In genomic region chr11:78031629-78032028, GRCh38 we compare ENCODE assay signal across 13 cellular contexts. TPM values are rescaled to one million over a fixed set of nuclear protein-coding genes. Genes with fewer than 3 reads are reported as not detected.
DNase-seq lines count a peak whose midpoint lies in the region; ATAC-seq and TF ChIP-seq lines count a peak whose summit lies in the region.
"Had no signal": no experiment of that assay in that cellular context is flagged by ENCODE, and none has a peak within 500 bp of the region (broad histone marks: within the 10 kb centered on the region; RNA-seq: fewer than 3 reads in every experiment).

No MANE protein-coding gene starts in this region.

- no peaks in the 10 kb centered on the region for H3K27me3 ChIP-seq in gastroesophageal sphincter

- H3K4me1 Mint-ChIP-seq in mesothelial cell of epicardium, result peaks cover 38% of the 10 kb centered on the region
- H3K4me1 Mint-ChIP-seq in activated CD8-positive, alpha-beta memory T cell treated with anti-CD3 and anti-CD28 coated beads, Interleukin-2, amount 10 ng/mL, durations not matched to agents 7 days and 5 days, result peaks cover 4% of the 10 kb centered on the region

- no peaks in the 10 kb centered on the region for H3K36me3 Mint-ChIP-seq in mesothelial cell of epicardium
- no peaks in the 10 kb centered on the region for H3K36me3 Mint-ChIP-seq in activated CD8-positive, alpha-beta memory T cell treated with anti-CD3 and anti-CD28 coated beads, Interleukin-2, amount 10 ng/mL, durations not matched to agents 7 days and 5 days
- H3K36me3 Mint-ChIP-seq: stimulated activated naive B cell treated with anti-CD40 and anti-IgM and Interleukin-4, amounts not matched to agents 10 μg/mL and 1 μg/mL and 100 μg/mL, for 72 hours had no signal

- ATAC-seq in GM18907 (IDR thresholded peaks at IDR 0.05; ENCODE audit: unreplicated experiment), result peak; percentile 91
- peak; percentile 71 for ATAC-seq in HG02588 (IDR thresholded peaks at IDR 0.05; ENCODE audit: unreplicated experiment)
- ATAC-seq in HG03571 (IDR thresholded peaks at IDR 0.05; ENCODE audit: unreplicated experiment), result peak; percentile 88
- ATAC-seq in activated CD8-positive, alpha-beta memory T cell treated with anti-CD3 and anti-CD28 coated beads, Interleukin-2, amount 10 ng/mL, durations not matched to agents 7 days and 5 days, result no peak
- ATAC-seq in gastroesophageal sphincter, result no peak
- ATAC-seq: effector memory CD8-positive, alpha-beta T cell; HCT116; stimulated activated naive B cell treated with anti-CD40 and anti-IgM and Interleukin-4, amounts not matched to agents 10 μg/mL and 1 μg/mL and 100 μg/mL, for 72 hours had no signal

- no peak overlapping the region for H3K27ac ChIP-seq in gastroesophageal sphincter

- H3K4me3 ChIP-seq in gastroesophageal sphincter, result no peak overlapping the region

- H3K27ac Mint-ChIP-seq in mesothelial cell of epicardium, result peak overlapping the region; percentile 94
- H3K27ac Mint-ChIP-seq in activated CD8-positive, alpha-beta memory T cell treated with anti-CD3 and anti-CD28 coated beads, Interleukin-2, amount 10 ng/mL, durations not matched to agents 7 days and 5 days, result no peak overlapping the region
- H3K27ac Mint-ChIP-seq: effector memory CD8-positive, alpha-beta T cell; stimulated activated naive B cell treated with anti-CD40 and anti-IgM and Interleukin-4, amounts not matched to agents 10 μg/mL and 1 μg/mL and 100 μg/mL, for 72 hours had no signal

- H3K4me3 Mint-ChIP-seq in mesothelial cell of epicardium, result no peak overlapping the region
- no peak overlapping the region for H3K4me3 Mint-ChIP-seq in activated CD8-positive, alpha-beta memory T cell treated with anti-CD3 and anti-CD28 coated beads, Interleukin-2, amount 10 ng/mL, durations not matched to agents 7 days and 5 days
- H3K4me3 Mint-ChIP-seq: effector memory CD8-positive, alpha-beta T cell; stimulated activated naive B cell treated with anti-CD40 and anti-IgM and Interleukin-4, amounts not matched to agents 10 μg/mL and 1 μg/mL and 100 μg/mL, for 72 hours had no signal

- TF ChIP-seq CTCF in mesothelial cell of epicardium (IDR thresholded peaks at IDR 0.05; ENCODE audit: unreplicated experiment), result no peak
- TF ChIP-seq CTCF in GM13977 (IDR thresholded peaks at IDR 0.05; ENCODE audit: extremely low read depth, insufficient read depth, missing control alignments), result no peak
- no peak for TF ChIP-seq CTCF in gastroesophageal sphincter (IDR thresholded peaks at IDR 0.05)

- CTCF ChIA-PET in activated CD8-positive, alpha-beta memory T cell treated with anti-CD3 and anti-CD28 coated beads, Interleukin-2, amount 10 ng/mL, durations not matched to agents 7 days and 5 days (lab: Charles Lee), result no interaction called here

- H3K36me3 ChIP-seq in gastroesophageal sphincter, result no peaks in the 10 kb centered on the region

- no peak for TF ChIP-seq EP300 in gastroesophageal sphincter (IDR thresholded peaks at IDR 0.05)

- H3K9me3 Mint-ChIP-seq in mesothelial cell of epicardium, result no peaks in the 10 kb centered on the region
- no peaks in the 10 kb centered on the region for H3K9me3 Mint-ChIP-seq in activated CD8-positive, alpha-beta memory T cell treated with anti-CD3 and anti-CD28 coated beads, Interleukin-2, amount 10 ng/mL, durations not matched to agents 7 days and 5 days (ENCODE audit: low read depth)
- H3K9me3 Mint-ChIP-seq: effector memory CD8-positive, alpha-beta T cell had no signal

- no peaks in the 10 kb centered on the region for H3K27me3 Mint-ChIP-seq in mesothelial cell of epicardium (ENCODE audit: low read depth)
- H3K27me3 Mint-ChIP-seq in activated CD8-positive, alpha-beta memory T cell treated with anti-CD3 and anti-CD28 coated beads, Interleukin-2, amount 10 ng/mL, durations not matched to agents 7 days and 5 days, result peaks cover 4% of the 10 kb centered on the region
- H3K27me3 Mint-ChIP-seq: stimulated activated naive B cell treated with anti-CD40 and anti-IgM and Interleukin-4, amounts not matched to agents 10 μg/mL and 1 μg/mL and 100 μg/mL, for 72 hours had no signal

- H3K9me3 ChIP-seq in gastroesophageal sphincter, result no peaks in the 10 kb centered on the region

- TF ChIP-seq POLR2A in gastroesophageal sphincter (IDR thresholded peaks at IDR 0.05), result no peak

- peaks cover 0 to 16% (median 6%) of the 10 kb centered on the region in 3 donors for H3K4me1 ChIP-seq in gastroesophageal sphincter

- 100% methylated on average over 2 of the region's 3 CpGs; no CpG with 5 or more reads in 1 of the 2 donors for WGBS in gastroesophageal sphincter (ENCODE audit: low coverage in 1 of 2), 2 donors

- in situ Hi-C loops in GM13977 (cut with MboI; ENCODE audit: low pct_unique_long_range_greater_than_20kb, low sequenced_read_pairs, unreplicated experiment), result no loop called here

- no peak for DNase-seq in mesothelial cell of epicardium (ENCODE audit: low spot score in 2 of 2, unreplicated experiment in 2 of 2)
- no peak for DNase-seq in activated CD8-positive, alpha-beta memory T cell treated with anti-CD3 and anti-CD28 coated beads, Interleukin-2, amount 10 ng/mL, durations not matched to agents 7 days and 5 days
- no peak for DNase-seq in GM13977 (ENCODE audit: low spot score)
- DNase-seq in NCI-H1436 treated with DMSO at 0.1 percent for 48 hours (lab: John Stamatoyannopoulos, UW), result no peak
- DNase-seq: effector memory CD8-positive, alpha-beta T cell; NCI-H187 treated with DMSO at 0.1 percent for 48 hours; stimulated activated naive B cell treated with anti-CD40 and anti-IgM and Interleukin-4, amounts not matched to agents 10 μg/mL and 1 μg/mL and 100 μg/mL, for 72 hours had no signal

RNA-seq across cellular contexts. Expression of gene KCTD14, which starts 8.6 kb away (rescaled TPM):
- 5.4 to 6.4 TPM (median 5.4 TPM) in 3 replicates for total RNA-seq in mesothelial cell of epicardium
- under 1 TPM; 0.18 to 0.23 TPM for total RNA-seq in activated CD8-positive, alpha-beta memory T cell treated with anti-CD3 and anti-CD28 coated beads, Interleukin-2, amount 10 ng/mL, durations not matched to agents 7 days and 5 days
- total RNA-seq in gastroesophageal sphincter, result 1 to 10 TPM in 3 of 4 donors, under 1 TPM in 1; 0.58 to 2.3 (median 1.4) TPM

RNA-seq across cellular contexts. Expression of gene THRSP, which starts 32.0 kb away (rescaled TPM):
- total RNA-seq in mesothelial cell of epicardium (0.31 to 0.38 TPM (median 0.32 TPM) in 3 replicates), gastroesophageal sphincter (1 to 10 TPM in 1 of 4 donors, not detected in 3; 2.0 TPM)
- not detected for total RNA-seq in activated CD8-positive, alpha-beta memory T cell treated with anti-CD3 and anti-CD28 coated beads, Interleukin-2, amount 10 ng/mL, durations not matched to agents 7 days and 5 days
- total RNA-seq: glomerular endothelial cell had no signal

RNA-seq across cellular contexts. Expression of gene INTS4, which starts 37.2 kb away (rescaled TPM):
- total RNA-seq in mesothelial cell of epicardium, result 44.4 to 48.3 TPM (median 44.7 TPM) in 3 replicates
- total RNA-seq in activated CD8-positive, alpha-beta memory T cell treated with anti-CD3 and anti-CD28 coated beads, Interleukin-2, amount 10 ng/mL, durations not matched to agents 7 days and 5 days, result 10 to 100 TPM; 53.9 to 57.9 TPM
- 10 to 100 TPM; 16.5 to 32.1 (median 18.8) TPM for total RNA-seq in gastroesophageal sphincter

RNA-seq across cellular contexts. Expression of gene NDUFC2, which starts 48.0 kb away (rescaled TPM):
- total RNA-seq in mesothelial cell of epicardium (169 to 171 TPM (median 169 TPM) in 3 replicates), gastroesophageal sphincter (100 to 1,000 TPM in 1 of 4 donors, 10 to 100 TPM in 3; 67.8 to 102 (median 79.6) TPM)
- 100 to 1,000 TPM; 179 to 201 TPM for total RNA-seq in activated CD8-positive, alpha-beta memory T cell treated with anti-CD3 and anti-CD28 coated beads, Interleukin-2, amount 10 ng/mL, durations not matched to agents 7 days and 5 days

Comparison
In these comparisons a context has a peak if more than half of its experiments do, and no peak if none do; other contexts are left out.
1. ATAC-seq: peak in GM18907 (single experiment), HG02588 (single experiment) and HG03571 (single experiment); none in activated CD8-positive, alpha-beta memory T cell treated with anti-CD3 and anti-CD28 coated beads, Interleukin-2, amount 10 ng/mL, durations not matched to agents 7 days and 5 days (single experiment) and gastroesophageal sphincter (single experiment).